8 cellular contexts compared by ENCODE assay signal in the genomic region with DNA sequence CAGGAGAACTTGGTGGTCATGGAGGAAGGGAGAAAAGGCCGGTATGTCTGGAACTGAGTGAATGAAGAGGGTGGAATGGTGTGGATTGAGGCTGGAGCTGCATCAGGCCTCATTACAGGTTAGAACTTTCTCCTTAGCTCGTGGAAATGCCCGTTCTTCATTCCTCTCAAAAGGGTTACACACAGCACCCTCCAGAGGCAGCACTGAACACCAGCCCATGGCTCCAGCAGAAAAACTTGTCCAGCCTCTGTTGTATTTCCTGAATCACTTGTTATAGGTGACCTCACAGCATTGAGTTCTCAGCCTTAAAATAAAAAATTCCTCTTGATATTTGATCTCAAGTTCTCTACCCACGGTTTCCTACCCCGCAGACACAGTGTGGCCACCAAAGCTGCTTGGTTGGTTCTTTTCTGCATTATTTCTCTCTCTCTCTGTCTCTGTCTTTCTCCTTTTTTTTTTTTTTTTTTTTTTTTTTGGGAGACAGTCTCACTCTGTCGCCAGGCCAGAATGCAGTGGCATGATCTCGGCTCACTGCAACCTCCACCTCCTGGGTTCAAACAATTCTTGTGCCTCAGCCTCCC.
DNase-seq lines count a peak whose midpoint lies in the region; ATAC-seq and TF ChIP-seq lines count a peak whose summit lies in the region.

No MANE protein-coding gene starts in this region.

- DNase-seq in DND-41 (peak; percentile 12), SHP77 (lab: John Stamatoyannopoulos, UW) (peak; percentile 84 to 87), epithelial cell of proximal tubule (ENCODE audit: low read depth) (no peak), mucosa of gallbladder (ENCODE audit: low spot score) (peak; percentile 71), NCI-H1930 (lab: John Stamatoyannopoulos, UW) (no peak)
- no peak for DNase-seq in activated effector memory CD4-positive, alpha-beta T cell treated with Interleukin-2 at 50 U/mL for 16 hours

- ATAC-seq in DND-41 (ENCODE audit: insufficient read depth, low read depth) (no peak; the same call in 2 of the 3 replicates), GM18909 (IDR thresholded peaks at IDR 0.05; ENCODE audit: poor library complexity, unreplicated experiment) (no peak)

- H3K9ac ChIP-seq in DND-41 (ENCODE audit: low read depth, low read length) (no peak overlapping the region), KMS-11 (no peak overlapping the region)

- H3K79me2 ChIP-seq in DND-41 (ENCODE audit: insufficient read depth, low read length) (no peaks in the 10 kb centered on the region), KMS-11 (ENCODE audit: insufficient read depth, low read depth) (no peaks in the 10 kb centered on the region)

- H3K27me3 ChIP-seq in DND-41 (ENCODE audit: insufficient read depth, low read length, poor library complexity) (no peaks in the 10 kb centered on the region), KMS-11 (ENCODE audit: insufficient read depth, low read depth) (no peaks in the 10 kb centered on the region)

- TF ChIP-seq CTCF in DND-41 (IDR thresholded peaks at IDR 0.05; ENCODE audit: borderline replicate concordance, extremely low read depth, low read length, poor library complexity, severe bottlenecking) (peak; percentile 49), KMS-11 (conservative IDR thresholded peaks at IDR 0.05; ENCODE audit: low read depth, low read length) (peak; percentile 42), epithelial cell of proximal tubule (conservative IDR thresholded peaks at IDR 0.05; ENCODE audit: low read depth, low read length) (peak; percentile 84)

- H3K9me3 ChIP-seq in DND-41 (ENCODE audit: insufficient read depth, low read length, severe bottlenecking) = no peaks in the 10 kb centered on the region

- no peak overlapping the region for H2AFZ ChIP-seq in DND-41 (ENCODE audit: low read depth, low read length)
- no peak overlapping the region for H2AFZ ChIP-seq in KMS-11 (ENCODE audit: low read depth)

- no peak overlapping the region for H3K27ac ChIP-seq in DND-41 (ENCODE audit: low read length)
- no peak overlapping the region for H3K27ac ChIP-seq in KMS-11

- H3K4me2 ChIP-seq in DND-41 (ENCODE audit: insufficient read depth, low read length) (no peak overlapping the region), KMS-11 (no peak overlapping the region)

- no peaks in the 10 kb centered on the region for H3K4me1 ChIP-seq in DND-41 (ENCODE audit: insufficient read depth, low read length)
- H3K4me1 ChIP-seq in KMS-11 (ENCODE audit: low read depth, poor library complexity, severe bottlenecking) = peaks cover 9% of the 10 kb centered on the region

- H3K4me3 ChIP-seq in DND-41 (ENCODE audit: low read depth in 1 of 2, low read length in 2 of 2) = no peak overlapping the region
- H3K4me3 ChIP-seq in KMS-11 (IDR thresholded peaks at IDR 0.05; ENCODE audit: insufficient read depth, low read depth, low read length) = no peak overlapping the region
- no peak overlapping the region for H3K4me3 ChIP-seq in epithelial cell of proximal tubule (ENCODE audit: low read depth, low read length)

- H3K36me3 ChIP-seq in DND-41 (ENCODE audit: insufficient read depth, low read length) (peaks cover 23% of the 10 kb centered on the region; the same call in 1 of the 2 replicates), KMS-11 (ENCODE audit: insufficient read depth) (no peaks in the 10 kb centered on the region)

- H4K20me1 ChIP-seq in DND-41 (ENCODE audit: insufficient read depth, low read length) (no peaks in the 10 kb centered on the region), KMS-11 (ENCODE audit: insufficient read depth) (no peaks in the 10 kb centered on the region)

Comparison
In these comparisons a context has a peak if more than half of its experiments do, and no peak if none do; other contexts are left out.
1. DNase-seq: peak in DND-41 (single experiment), SHP77 (2 of 2) and mucosa of gallbladder (single experiment); none in epithelial cell of proximal tubule (single experiment), NCI-H1930 (0 of 2) and activated effector memory CD4-positive, alpha-beta T cell treated with Interleukin-2 at 50 U/mL for 16 hours (single experiment).
2. Peak in every context shown above with its lines, with median percentiles within 50 percentile points of each other: CTCF ChIP-seq.